ENCODE assay signal across 1 cellular context in genomic region chr5:10586008-10586407, GRCh38.
TF ChIP-seq lines count a peak whose summit lies in the region.

No MANE protein-coding gene starts in this region.

TF ChIP-seq in GM12878, 131 proteins besides CTCF, POLR2A, EP300 and RAD21:
- TF ChIP-seq BHLHE40 (IDR thresholded peaks at IDR 0.05; ENCODE audit: borderline replicate concordance in 1 of 2, low read depth in 2 of 2, low read length in 1 of 2) (peak; percentile 65 to 71; a peak in 3 of 4 replicates), E2F8 (IDR thresholded peaks at IDR 0.05; ENCODE audit: low read depth, partially characterized antibody) (no peak), POU2F2 (IDR thresholded peaks at IDR 0.05; ENCODE audit: borderline replicate concordance, low read depth, low read length) (peak; percentile 32; the same call in 1 of the 3 replicates), CREM (IDR thresholded peaks at IDR 0.05; ENCODE audit: low read depth) (no peak), CREB1 (IDR thresholded peaks at IDR 0.05; ENCODE audit: low read depth) (0 out of 2 replicates have a peak, but pooled peaks have one; percentile 24), CBFB (IDR thresholded peaks at IDR 0.05; ENCODE audit: low read depth) (no peak)
